In the genomic region with DNA sequence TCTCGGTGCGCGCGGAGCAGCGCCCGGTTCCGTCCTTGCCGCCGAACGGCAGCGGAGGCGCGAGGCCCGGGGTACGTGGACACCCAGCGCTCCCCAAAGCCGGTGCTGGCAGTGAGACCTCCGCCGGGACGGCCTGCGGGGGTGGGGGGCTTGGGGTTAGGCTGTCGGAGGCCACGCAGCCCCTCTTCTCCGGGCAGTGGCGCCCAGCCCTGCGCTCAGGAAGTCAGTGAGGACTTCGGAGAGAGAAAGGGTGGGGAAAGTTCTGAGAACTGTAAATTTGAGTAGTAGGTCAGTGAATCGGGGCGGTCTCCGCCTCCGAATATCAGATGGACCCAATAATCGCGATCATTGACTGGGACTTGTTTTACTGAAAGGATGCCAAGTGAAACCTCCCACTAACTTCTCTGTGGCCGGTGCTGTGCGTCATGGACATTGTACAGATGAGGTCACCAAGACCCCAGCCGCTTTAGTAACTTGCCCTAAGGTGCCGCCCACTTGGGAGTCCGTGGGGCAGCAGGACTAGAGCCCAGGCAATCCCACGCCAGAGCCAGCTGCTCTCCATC, we compare ENCODE assay signal across 1 cellular context.
TF ChIP-seq lines count a peak whose summit lies in the region.

No MANE protein-coding gene starts in this region.

TF ChIP-seq in HepG2, 621 proteins besides CTCF, POLR2A, EP300 and RAD21 (continued from another document and continues in another):
- TF ChIP-seq, protein P1, sequence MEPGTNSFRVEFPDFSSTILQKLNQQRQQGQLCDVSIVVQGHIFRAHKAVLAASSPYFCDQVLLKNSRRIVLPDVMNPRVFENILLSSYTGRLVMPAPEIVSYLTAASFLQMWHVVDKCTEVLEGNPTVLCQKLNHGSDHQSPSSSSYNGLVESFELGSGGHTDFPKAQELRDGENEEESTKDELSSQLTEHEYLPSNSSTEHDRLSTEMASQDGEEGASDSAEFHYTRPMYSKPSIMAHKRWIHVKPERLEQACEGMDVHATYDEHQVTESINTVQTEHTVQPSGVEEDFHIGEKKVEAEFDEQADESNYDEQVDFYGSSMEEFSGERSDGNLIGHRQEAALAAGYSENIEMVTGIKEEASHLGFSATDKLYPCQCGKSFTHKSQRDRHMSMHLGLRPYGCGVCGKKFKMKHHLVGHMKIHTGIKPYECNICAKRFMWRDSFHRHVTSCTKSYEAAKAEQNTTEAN (CRISPR knock-in tag; conservative IDR thresholded peaks at IDR 0.05): no peak
- no peak for TF ChIP-seq ZNF350 (CRISPR knock-in tag; IDR thresholded peaks at IDR 0.05; ENCODE audit: borderline replicate concordance, low read depth)
- 0 out of 2 replicates have a peak, but pooled peaks have one; percentile 36 for TF ChIP-seq NCOA1 (CRISPR knock-in tag; IDR thresholded peaks at IDR 0.05)
- TF ChIP-seq HDAC2 (CRISPR knock-in tag; IDR thresholded peaks at IDR 0.05): peak; percentile 24; the same call in 1 of the 2 replicates
- TF ChIP-seq CHD2 (IDR thresholded peaks at IDR 0.05; ENCODE audit: low read depth, low read length): peak; percentile 61; the same call in 1 of the 2 replicates
- TF ChIP-seq ZNF274 (CRISPR knock-in tag; IDR thresholded peaks at IDR 0.05): no peak
- TF ChIP-seq, protein P2, sequence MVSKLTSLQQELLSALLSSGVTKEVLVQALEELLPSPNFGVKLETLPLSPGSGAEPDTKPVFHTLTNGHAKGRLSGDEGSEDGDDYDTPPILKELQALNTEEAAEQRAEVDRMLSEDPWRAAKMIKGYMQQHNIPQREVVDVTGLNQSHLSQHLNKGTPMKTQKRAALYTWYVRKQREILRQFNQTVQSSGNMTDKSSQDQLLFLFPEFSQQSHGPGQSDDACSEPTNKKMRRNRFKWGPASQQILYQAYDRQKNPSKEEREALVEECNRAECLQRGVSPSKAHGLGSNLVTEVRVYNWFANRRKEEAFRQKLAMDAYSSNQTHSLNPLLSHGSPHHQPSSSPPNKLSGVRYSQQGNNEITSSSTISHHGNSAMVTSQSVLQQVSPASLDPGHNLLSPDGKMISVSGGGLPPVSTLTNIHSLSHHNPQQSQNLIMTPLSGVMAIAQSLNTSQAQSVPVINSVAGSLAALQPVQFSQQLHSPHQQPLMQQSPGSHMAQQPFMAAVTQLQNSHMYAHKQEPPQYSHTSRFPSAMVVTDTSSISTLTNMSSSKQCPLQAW (CRISPR knock-in tag; IDR thresholded peaks at IDR 0.05): no peak
- TF ChIP-seq TBX2 (CRISPR knock-in tag; IDR thresholded peaks at IDR 0.05; ENCODE audit: borderline replicate concordance): 0 out of 2 replicates have a peak, but pooled peaks have one; percentile 33
- TF ChIP-seq HNF4A (CRISPR knock-in tag; IDR thresholded peaks at IDR 0.05): 0 out of 2 replicates have a peak, but pooled peaks have one; percentile 21
- TF ChIP-seq, protein P3, sequence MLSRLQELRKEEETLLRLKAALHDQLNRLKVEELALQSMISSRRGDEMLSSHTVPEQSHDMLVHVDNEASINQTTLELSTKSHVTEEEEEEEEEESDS (CRISPR knock-in tag; IDR thresholded peaks at IDR 0.05; ENCODE audit: borderline replicate concordance): 0 out of 2 replicates have a peak, but pooled peaks have one; percentile 21
- TF ChIP-seq LCORL (IDR thresholded peaks at IDR 0.05): no peak
- no peak for TF ChIP-seq LCORL (CRISPR knock-in tag; IDR thresholded peaks at IDR 0.05)
- no peak for TF ChIP-seq ATM (IDR thresholded peaks at IDR 0.05; ENCODE audit: borderline replicate concordance)
- no peak for TF ChIP-seq ZNF572 (CRISPR knock-in tag; IDR thresholded peaks at IDR 0.05)
- no peak for TF ChIP-seq DNMT1 (CRISPR knock-in tag; IDR thresholded peaks at IDR 0.05)
- TF ChIP-seq SIX1 (CRISPR knock-in tag; IDR thresholded peaks at IDR 0.05; ENCODE audit: borderline replicate concordance): no peak
- TF ChIP-seq ZNF468 (CRISPR knock-in tag; IDR thresholded peaks at IDR 0.05): no peak
- no peak for TF ChIP-seq RARA (CRISPR knock-in tag; IDR thresholded peaks at IDR 0.05)
- TF ChIP-seq, protein P4, sequence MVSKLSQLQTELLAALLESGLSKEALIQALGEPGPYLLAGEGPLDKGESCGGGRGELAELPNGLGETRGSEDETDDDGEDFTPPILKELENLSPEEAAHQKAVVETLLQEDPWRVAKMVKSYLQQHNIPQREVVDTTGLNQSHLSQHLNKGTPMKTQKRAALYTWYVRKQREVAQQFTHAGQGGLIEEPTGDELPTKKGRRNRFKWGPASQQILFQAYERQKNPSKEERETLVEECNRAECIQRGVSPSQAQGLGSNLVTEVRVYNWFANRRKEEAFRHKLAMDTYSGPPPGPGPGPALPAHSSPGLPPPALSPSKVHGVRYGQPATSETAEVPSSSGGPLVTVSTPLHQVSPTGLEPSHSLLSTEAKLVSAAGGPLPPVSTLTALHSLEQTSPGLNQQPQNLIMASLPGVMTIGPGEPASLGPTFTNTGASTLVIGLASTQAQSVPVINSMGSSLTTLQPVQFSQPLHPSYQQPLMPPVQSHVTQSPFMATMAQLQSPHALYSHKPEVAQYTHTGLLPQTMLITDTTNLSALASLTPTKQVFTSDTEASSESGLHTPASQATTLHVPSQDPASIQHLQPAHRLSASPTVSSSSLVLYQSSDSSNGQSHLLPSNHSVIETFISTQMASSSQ (IDR thresholded peaks at IDR 0.05; ENCODE audit: low read depth): no peak
- TF ChIP-seq, protein P4 (CRISPR knock-in tag; IDR thresholded peaks at IDR 0.05; ENCODE audit: borderline replicate concordance): 0 out of 2 replicates have a peak, but pooled peaks have one; percentile 4
- no peak for TF ChIP-seq MAFK (conservative IDR thresholded peaks at IDR 0.05 in 1 of 2, IDR thresholded peaks at IDR 0.05 in 1 of 2; ENCODE audit: low read length in 2 of 2)
- TF ChIP-seq, protein P5, sequence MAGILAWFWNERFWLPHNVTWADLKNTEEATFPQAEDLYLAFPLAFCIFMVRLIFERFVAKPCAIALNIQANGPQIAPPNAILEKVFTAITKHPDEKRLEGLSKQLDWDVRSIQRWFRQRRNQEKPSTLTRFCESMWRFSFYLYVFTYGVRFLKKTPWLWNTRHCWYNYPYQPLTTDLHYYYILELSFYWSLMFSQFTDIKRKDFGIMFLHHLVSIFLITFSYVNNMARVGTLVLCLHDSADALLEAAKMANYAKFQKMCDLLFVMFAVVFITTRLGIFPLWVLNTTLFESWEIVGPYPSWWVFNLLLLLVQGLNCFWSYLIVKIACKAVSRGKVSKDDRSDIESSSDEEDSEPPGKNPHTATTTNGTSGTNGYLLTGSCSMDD (CRISPR knock-in tag; IDR thresholded peaks at IDR 0.05): no peak
- TF ChIP-seq ZNF556 (CRISPR knock-in tag; IDR thresholded peaks at IDR 0.05; ENCODE audit: borderline replicate concordance): peak; percentile 77; the same call in 1 of the 2 replicates
- peak; percentile 79; the same call in 1 of the 2 replicates for TF ChIP-seq CHCHD3 (CRISPR knock-in tag; IDR thresholded peaks at IDR 0.05)
- no peak for TF ChIP-seq ZNF83 (CRISPR knock-in tag; IDR thresholded peaks at IDR 0.05; ENCODE audit: borderline replicate concordance)
- TF ChIP-seq, protein P6, sequence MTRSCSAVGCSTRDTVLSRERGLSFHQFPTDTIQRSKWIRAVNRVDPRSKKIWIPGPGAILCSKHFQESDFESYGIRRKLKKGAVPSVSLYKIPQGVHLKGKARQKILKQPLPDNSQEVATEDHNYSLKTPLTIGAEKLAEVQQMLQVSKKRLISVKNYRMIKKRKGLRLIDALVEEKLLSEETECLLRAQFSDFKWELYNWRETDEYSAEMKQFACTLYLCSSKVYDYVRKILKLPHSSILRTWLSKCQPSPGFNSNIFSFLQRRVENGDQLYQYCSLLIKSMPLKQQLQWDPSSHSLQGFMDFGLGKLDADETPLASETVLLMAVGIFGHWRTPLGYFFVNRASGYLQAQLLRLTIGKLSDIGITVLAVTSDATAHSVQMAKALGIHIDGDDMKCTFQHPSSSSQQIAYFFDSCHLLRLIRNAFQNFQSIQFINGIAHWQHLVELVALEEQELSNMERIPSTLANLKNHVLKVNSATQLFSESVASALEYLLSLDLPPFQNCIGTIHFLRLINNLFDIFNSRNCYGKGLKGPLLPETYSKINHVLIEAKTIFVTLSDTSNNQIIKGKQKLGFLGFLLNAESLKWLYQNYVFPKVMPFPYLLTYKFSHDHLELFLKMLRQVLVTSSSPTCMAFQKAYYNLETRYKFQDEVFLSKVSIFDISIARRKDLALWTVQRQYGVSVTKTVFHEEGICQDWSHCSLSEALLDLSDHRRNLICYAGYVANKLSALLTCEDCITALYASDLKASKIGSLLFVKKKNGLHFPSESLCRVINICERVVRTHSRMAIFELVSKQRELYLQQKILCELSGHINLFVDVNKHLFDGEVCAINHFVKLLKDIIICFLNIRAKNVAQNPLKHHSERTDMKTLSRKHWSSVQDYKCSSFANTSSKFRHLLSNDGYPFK (CRISPR knock-in tag; IDR thresholded peaks at IDR 0.05; ENCODE audit: borderline replicate concordance): no peak
- 0 out of 2 replicates have a peak, but pooled peaks have one; percentile 21 for TF ChIP-seq ZNF768 (CRISPR knock-in tag; IDR thresholded peaks at IDR 0.05)
- no peak for TF ChIP-seq ZBTB3 (CRISPR knock-in tag; IDR thresholded peaks at IDR 0.05; ENCODE audit: borderline replicate concordance, low read depth)
- TF ChIP-seq RFXANK (CRISPR knock-in tag; IDR thresholded peaks at IDR 0.05): no peak
- no peak for TF ChIP-seq ELF4 (CRISPR knock-in tag; IDR thresholded peaks at IDR 0.05; ENCODE audit: borderline replicate concordance)
- TF ChIP-seq, protein P7, sequence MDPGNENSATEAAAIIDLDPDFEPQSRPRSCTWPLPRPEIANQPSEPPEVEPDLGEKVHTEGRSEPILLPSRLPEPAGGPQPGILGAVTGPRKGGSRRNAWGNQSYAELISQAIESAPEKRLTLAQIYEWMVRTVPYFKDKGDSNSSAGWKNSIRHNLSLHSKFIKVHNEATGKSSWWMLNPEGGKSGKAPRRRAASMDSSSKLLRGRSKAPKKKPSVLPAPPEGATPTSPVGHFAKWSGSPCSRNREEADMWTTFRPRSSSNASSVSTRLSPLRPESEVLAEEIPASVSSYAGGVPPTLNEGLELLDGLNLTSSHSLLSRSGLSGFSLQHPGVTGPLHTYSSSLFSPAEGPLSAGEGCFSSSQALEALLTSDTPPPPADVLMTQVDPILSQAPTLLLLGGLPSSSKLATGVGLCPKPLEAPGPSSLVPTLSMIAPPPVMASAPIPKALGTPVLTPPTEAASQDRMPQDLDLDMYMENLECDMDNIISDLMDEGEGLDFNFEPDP (CRISPR knock-in tag; conservative IDR thresholded peaks at IDR 0.05): no peak
- TF ChIP-seq, protein P8, sequence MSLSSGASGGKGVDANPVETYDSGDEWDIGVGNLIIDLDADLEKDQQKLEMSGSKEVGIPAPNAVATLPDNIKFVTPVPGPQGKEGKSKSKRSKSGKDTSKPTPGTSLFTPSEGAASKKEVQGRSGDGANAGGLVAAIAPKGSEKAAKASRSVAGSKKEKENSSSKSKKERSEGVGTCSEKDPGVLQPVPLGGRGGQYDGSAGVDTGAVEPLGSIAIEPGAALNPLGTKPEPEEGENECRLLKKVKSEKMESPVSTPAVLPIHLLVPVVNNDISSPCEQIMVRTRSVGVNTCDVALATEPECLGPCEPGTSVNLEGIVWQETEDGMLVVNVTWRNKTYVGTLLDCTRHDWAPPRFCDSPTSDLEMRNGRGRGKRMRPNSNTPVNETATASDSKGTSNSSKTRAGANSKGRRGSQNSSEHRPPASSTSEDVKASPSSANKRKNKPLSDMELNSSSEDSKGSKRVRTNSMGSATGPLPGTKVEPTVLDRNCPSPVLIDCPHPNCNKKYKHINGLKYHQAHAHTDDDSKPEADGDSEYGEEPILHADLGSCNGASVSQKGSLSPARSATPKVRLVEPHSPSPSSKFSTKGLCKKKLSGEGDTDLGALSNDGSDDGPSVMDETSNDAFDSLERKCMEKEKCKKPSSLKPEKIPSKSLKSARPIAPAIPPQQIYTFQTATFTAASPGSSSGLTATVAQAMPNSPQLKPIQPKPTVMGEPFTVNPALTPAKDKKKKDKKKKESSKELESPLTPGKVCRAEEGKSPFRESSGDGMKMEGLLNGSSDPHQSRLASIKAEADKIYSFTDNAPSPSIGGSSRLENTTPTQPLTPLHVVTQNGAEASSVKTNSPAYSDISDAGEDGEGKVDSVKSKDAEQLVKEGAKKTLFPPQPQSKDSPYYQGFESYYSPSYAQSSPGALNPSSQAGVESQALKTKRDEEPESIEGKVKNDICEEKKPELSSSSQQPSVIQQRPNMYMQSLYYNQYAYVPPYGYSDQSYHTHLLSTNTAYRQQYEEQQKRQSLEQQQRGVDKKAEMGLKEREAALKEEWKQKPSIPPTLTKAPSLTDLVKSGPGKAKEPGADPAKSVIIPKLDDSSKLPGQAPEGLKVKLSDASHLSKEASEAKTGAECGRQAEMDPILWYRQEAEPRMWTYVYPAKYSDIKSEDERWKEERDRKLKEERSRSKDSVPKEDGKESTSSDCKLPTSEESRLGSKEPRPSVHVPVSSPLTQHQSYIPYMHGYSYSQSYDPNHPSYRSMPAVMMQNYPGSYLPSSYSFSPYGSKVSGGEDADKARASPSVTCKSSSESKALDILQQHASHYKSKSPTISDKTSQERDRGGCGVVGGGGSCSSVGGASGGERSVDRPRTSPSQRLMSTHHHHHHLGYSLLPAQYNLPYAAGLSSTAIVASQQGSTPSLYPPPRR (CRISPR knock-in tag; IDR thresholded peaks at IDR 0.05; ENCODE audit: borderline replicate concordance): 0 out of 2 replicates have a peak, but pooled peaks have one; percentile 10
- no peak for TF ChIP-seq ZFP37 (CRISPR knock-in tag; IDR thresholded peaks at IDR 0.05; ENCODE audit: borderline replicate concordance)
- TF ChIP-seq ZNF44 (CRISPR knock-in tag; IDR thresholded peaks at IDR 0.05): no peak
- TF ChIP-seq ZNF619 (CRISPR knock-in tag; IDR thresholded peaks at IDR 0.05): no peak
- TF ChIP-seq PAWR (CRISPR knock-in tag; IDR thresholded peaks at IDR 0.05; ENCODE audit: borderline replicate concordance): no peak
- peak; percentile 49; the same call in 1 of the 2 replicates for TF ChIP-seq ZFP90 (CRISPR knock-in tag; IDR thresholded peaks at IDR 0.05; ENCODE audit: borderline replicate concordance)
